Comparison of ENCODE assay signal across 21 cellular contexts in the genomic region with DNA sequence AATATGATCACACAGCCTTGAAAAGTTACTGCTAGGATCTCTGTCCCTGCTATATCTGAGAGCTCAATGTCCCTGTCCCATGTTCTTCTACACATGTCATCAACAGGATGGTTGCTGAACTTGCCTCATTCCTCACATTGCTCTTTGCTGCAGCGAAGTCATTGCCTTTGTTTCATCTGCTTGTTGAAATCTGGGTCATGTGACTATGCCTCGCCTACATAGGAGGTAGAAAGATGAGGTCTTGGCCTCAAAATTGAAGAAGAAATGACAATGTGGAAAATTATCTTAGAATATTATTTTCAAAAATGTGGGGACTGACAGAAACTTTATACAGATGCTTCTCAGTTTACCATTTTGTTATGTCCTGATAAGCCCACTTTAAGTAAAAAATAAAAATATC.
A peak's percentile ranks its signal among the peaks of the same experiment; 100 is the strongest.
DNase-seq lines count a peak whose midpoint lies in the region; ATAC-seq, FAIRE-seq and TF ChIP-seq lines count a peak whose summit lies in the region.
"Had no signal": no experiment of that assay in that cellular context is flagged by ENCODE, and none has a peak within 500 bp of the region (broad histone marks: within the 10 kb centered on the region; RNA-seq: fewer than 3 reads in every experiment).

No MANE protein-coding gene starts in this region.

- no peak overlapping the region for H3K4me3 ChIP-seq in H1 (ENCODE audit: extremely low read depth in 1 of 4, insufficient read depth in 2 of 4, low read depth in 3 of 4, low read length in 4 of 4)
- no peak overlapping the region for H3K4me3 ChIP-seq in mesendoderm (ENCODE audit: low read length)
- no peak overlapping the region for H3K4me3 ChIP-seq in CD8-positive, alpha-beta T cell (ENCODE audit: low read depth, low read length)
- H3K4me3 ChIP-seq: BLaER1 treated with 17β-estradiol and CSF1 and Interleukin-3, amounts not matched to agents 10 nM and 100 nM had no signal

- H4K5ac ChIP-seq in H1 (ENCODE audit: insufficient read length, low read depth, low read length) (no peak overlapping the region), mesendoderm (ENCODE audit: low read length) (no peak overlapping the region)

- peak overlapping the region; percentile 89 for H2AFZ ChIP-seq in H1 (ENCODE audit: low read length)

- peaks cover 7% of the 10 kb centered on the region; the same call in 1 of the 2 replicates for H3K9me3 Mint-ChIP-seq in WTC11
- H3K9me3 Mint-ChIP-seq in CD8-positive, alpha-beta T cell: peaks cover 10% of the 10 kb centered on the region

- no peak overlapping the region for H3K56ac ChIP-seq in H1 (replicated peaks; ENCODE audit: insufficient read length, low read depth, low read length)
- no peak overlapping the region for H3K56ac ChIP-seq in mesendoderm (ENCODE audit: low read length)

- no peak overlapping the region for H3K27ac Mint-ChIP-seq in WTC11
- no peak overlapping the region for H3K27ac Mint-ChIP-seq in CD8-positive, alpha-beta T cell
- H3K27ac Mint-ChIP-seq: B cell; CD4-positive, alpha-beta T cell; CD8-positive, alpha-beta memory T cell had no signal

- no peak for TF ChIP-seq CTCF in WTC11 (IDR thresholded peaks at IDR 0.05)
- no peak for TF ChIP-seq CTCF in H1 (IDR thresholded peaks at IDR 0.05; ENCODE audit: control extremely low read depth in 1 of 3, insufficient read depth in 1 of 3, low read depth in 1 of 3, low read length in 3 of 3)
- TF ChIP-seq CTCF in CD8-positive, alpha-beta T cell (IDR thresholded peaks at IDR 0.05): no peak

- H3K23ac ChIP-seq in H1 (ENCODE audit: insufficient read length) (no peak overlapping the region), mesendoderm (ENCODE audit: low read length) (no peak overlapping the region)

- no peak for TF ChIP-seq RAD21 in H1 (IDR thresholded peaks at IDR 0.05 in 1 of 2, conservative IDR thresholded peaks at IDR 0.05 in 1 of 2; ENCODE audit: low read depth in 2 of 2, low read length in 2 of 2)

- H4K20me1 ChIP-seq in H1 (replicated peaks in 1 of 2; ENCODE audit: control insufficient read depth in 1 of 2, insufficient read depth in 2 of 2, low read length in 2 of 2): no peaks in the 10 kb centered on the region
- H4K20me1 ChIP-seq: BLaER1 treated with 17β-estradiol and CSF1 and Interleukin-3, amounts not matched to agents 10 nM and 100 nM had no signal

- H3K36me3 ChIP-seq in H1 (ENCODE audit: control insufficient read depth in 2 of 4, insufficient read depth in 4 of 4, low read length in 3 of 4): no peaks in the 10 kb centered on the region
- no peaks in the 10 kb centered on the region for H3K36me3 ChIP-seq in mesendoderm (ENCODE audit: control insufficient read depth, insufficient read depth, low read length)
- no peaks in the 10 kb centered on the region for H3K36me3 ChIP-seq in CD8-positive, alpha-beta T cell (ENCODE audit: insufficient read depth, low read length)
- H3K36me3 ChIP-seq: BLaER1 treated with 17β-estradiol and CSF1 and Interleukin-3, amounts not matched to agents 10 nM and 100 nM had no signal

- no peaks in the 10 kb centered on the region for H3K27me3 Mint-ChIP-seq in WTC11 (ENCODE audit: low read depth)
- H3K27me3 Mint-ChIP-seq in CD8-positive, alpha-beta T cell (ENCODE audit: low read depth): no peaks in the 10 kb centered on the region
- H3K27me3 Mint-ChIP-seq: B cell; CD4-positive, alpha-beta T cell; CD8-positive, alpha-beta memory T cell had no signal

- 89% methylated on average over 2 of the region's 2 CpGs; no CpG with 5 or more reads in 1 of the 2 experiments for WGBS in H1 (ENCODE audit: extremely low coverage in 1 of 2, insufficient coverage in 1 of 2, insufficient read length in 1 of 2, insufficient replicate concordance in 2 of 2, low coverage in 1 of 2, low lambda C conversion rate in 2 of 2, missing lambda C conversion rate in 1 of 2), 2 experiments
- WGBS in mesendoderm (ENCODE audit: extremely low coverage, insufficient coverage, low lambda C conversion rate): no CpG with 5 or more reads among the region's 2 CpGs

- ATAC-seq in WTC11: no peak
- no peak for ATAC-seq in HG02610 (IDR thresholded peaks at IDR 0.05; ENCODE audit: unreplicated experiment)
- ATAC-seq in CD8-positive, alpha-beta T cell: no peak

- no peak for DNase-seq in WTC11 (ENCODE audit: low spot score)
- no peak for DNase-seq in H1 (ENCODE audit: low read depth in 1 of 2, low spot score in 2 of 2)
- peak; percentile 25 for DNase-seq in mesendoderm
- no peak for DNase-seq in NCI-H1417 (lab: John Stamatoyannopoulos, UW)
- DNase-seq in ACHN: no peak
- DNase-seq in CD8-positive, alpha-beta T cell: no peak
- DNase-seq: 8988T; AML-193; CD4-positive, alpha-beta T cell; CD8-positive, alpha-beta memory T cell; COR-L47; DMS79 treated with DMSO at 0.1 percent for 48 hours; GF-D8 had no signal

- TF ChIP-seq EP300 in H1 (IDR thresholded peaks at IDR 0.05; ENCODE audit: borderline replicate concordance in 1 of 2, low read depth in 2 of 2, low read length in 2 of 2): no peak

- POLR2A ChIA-PET in WTC11 (lab: Charles Lee) (no interaction called here), H1 (lab: Charles Lee; ENCODE audit: partially characterized antibody) (no interaction called here)
- POLR2A ChIA-PET in CD8-positive, alpha-beta T cell (lab: Charles Lee): no interaction called here

- no peaks in the 10 kb centered on the region for H3K27me3 ChIP-seq in H1 (replicated peaks in 1 of 4; ENCODE audit: control insufficient read depth in 3 of 4, extremely low read depth in 1 of 4, insufficient read depth in 3 of 4, low read length in 3 of 4)
- H3K27me3 ChIP-seq in mesendoderm (ENCODE audit: insufficient read depth, low read length, poor library complexity): no peaks in the 10 kb centered on the region
- no peaks in the 10 kb centered on the region for H3K27me3 ChIP-seq in CD8-positive, alpha-beta T cell (ENCODE audit: insufficient read depth, low read length)
- H3K27me3 ChIP-seq: BLaER1 treated with 17β-estradiol and CSF1 and Interleukin-3, amounts not matched to agents 10 nM and 100 nM had no signal

- H3K79me1 ChIP-seq in H1 (ENCODE audit: low read depth, low read length) (no peaks in the 10 kb centered on the region), mesendoderm (ENCODE audit: low read length) (no peaks in the 10 kb centered on the region)

- FAIRE-seq in H1 (lab: Jason Lieb, UNC): no peak
- FAIRE-seq: A204.1, G401.6, GM12891, GM19239 had no signal

- 0 out of 2 replicates have a peak overlapping the region, but pooled peaks have one; percentile 64 for H2BK20ac ChIP-seq in H1 (ENCODE audit: low read length)

- no peak for TF ChIP-seq POLR2A in H1 (IDR thresholded peaks at IDR 0.05; ENCODE audit: control extremely low read depth in 1 of 2, low read depth in 2 of 2, low read length in 2 of 2)

- no peak overlapping the region for H2AK5ac ChIP-seq in H1 (ENCODE audit: low read depth, low read length)
- H2AK5ac ChIP-seq in mesendoderm (ENCODE audit: low read length): no peak overlapping the region

- H3K4me1 ChIP-seq in H1 (replicated peaks in 1 of 4; ENCODE audit: control insufficient read depth in 3 of 4, insufficient read depth in 4 of 4, low read length in 3 of 4): no peaks in the 10 kb centered on the region
- H3K4me1 ChIP-seq in mesendoderm (ENCODE audit: control insufficient read depth, low read depth, low read length): no peaks in the 10 kb centered on the region
- no peaks in the 10 kb centered on the region for H3K4me1 ChIP-seq in CD8-positive, alpha-beta T cell (ENCODE audit: insufficient read depth, low read length)
- H3K4me1 ChIP-seq: BLaER1 treated with 17β-estradiol and CSF1 and Interleukin-3, amounts not matched to agents 10 nM and 100 nM had no signal

- no peak overlapping the region for H3K9ac ChIP-seq in H1 (replicated peaks in 1 of 4; ENCODE audit: extremely low read depth in 1 of 4, low read depth in 3 of 4, low read length in 3 of 4)
- H3K9ac ChIP-seq in mesendoderm (ENCODE audit: low read length): no peak overlapping the region
- H3K9ac ChIP-seq: BLaER1 treated with 17β-estradiol and CSF1 and Interleukin-3, amounts not matched to agents 10 nM and 100 nM had no signal

- H2BK15ac ChIP-seq in H1 (ENCODE audit: low read length) (0 out of 2 replicates have a peak overlapping the region, but pooled peaks have one; percentile 8), mesendoderm (replicated peaks; ENCODE audit: low read depth) (no peak overlapping the region)

- no peaks in the 10 kb centered on the region for H3K9me3 ChIP-seq in H1 (ENCODE audit: insufficient read depth in 2 of 2, low read depth in 1 of 2, low read length in 1 of 2)
- no peaks in the 10 kb centered on the region for H3K9me3 ChIP-seq in CD8-positive, alpha-beta T cell (ENCODE audit: low read length)
- H3K9me3 ChIP-seq: BLaER1 treated with 17β-estradiol and CSF1 and Interleukin-3, amounts not matched to agents 10 nM and 100 nM had no signal

- CTCF ChIA-PET in WTC11 (lab: Charles Lee): no interaction called here
- CTCF ChIA-PET in H1 (lab: Charles Lee; ENCODE audit: partially characterized antibody): interaction anchor here (0.6 to 1.2 kb wide), 3 partner anchors 9 to 879 kb away, joined by 3 to 4 read pairs (median 3); no protein-coding TSS in a partner anchor
- CTCF ChIA-PET in CD8-positive, alpha-beta T cell (lab: Charles Lee): no interaction called here

- intact Hi-C loops in CD8-positive, alpha-beta T cell (cut with DNase I, micrococcal nuclease): no loop called here

- H3K4me2 ChIP-seq in H1 (ENCODE audit: insufficient read depth in 1 of 2, low read depth in 2 of 2, low read length in 2 of 2) (no peak overlapping the region), mesendoderm (ENCODE audit: low read length) (no peak overlapping the region)
- H3K4me2 ChIP-seq: BLaER1 treated with 17β-estradiol and CSF1 and Interleukin-3, amounts not matched to agents 10 nM and 100 nM had no signal

- H2BK5ac ChIP-seq in H1 (ENCODE audit: low read depth, low read length): no peak overlapping the region
- no peak overlapping the region for H2BK5ac ChIP-seq in mesendoderm (ENCODE audit: low read length)

- H3K4me1 Mint-ChIP-seq in WTC11: no peaks in the 10 kb centered on the region
- no peaks in the 10 kb centered on the region for H3K4me1 Mint-ChIP-seq in CD8-positive, alpha-beta T cell (ENCODE audit: low read depth)
- H3K4me1 Mint-ChIP-seq: B cell; CD8-positive, alpha-beta memory T cell had no signal

- no peak overlapping the region for H3K14ac ChIP-seq in H1 (ENCODE audit: insufficient read length)

- no peak overlapping the region for H4K8ac ChIP-seq in H1 (ENCODE audit: extremely low read depth, insufficient read depth, low read length)
- no peak overlapping the region for H4K8ac ChIP-seq in mesendoderm (ENCODE audit: low read depth, low read length)

- no peak overlapping the region for H3K4me3 Mint-ChIP-seq in WTC11
- H3K4me3 Mint-ChIP-seq in CD8-positive, alpha-beta T cell: no peak overlapping the region
- H3K4me3 Mint-ChIP-seq: B cell; CD4-positive, alpha-beta T cell; CD8-positive, alpha-beta memory T cell had no signal

- H4K91ac ChIP-seq in H1 (replicated peaks; ENCODE audit: insufficient read length, low read length): no peak overlapping the region

- H3K79me2 ChIP-seq in H1 (ENCODE audit: control insufficient read depth in 1 of 2, insufficient read depth in 2 of 2, low read length in 2 of 2): no peaks in the 10 kb centered on the region
- H3K79me2 ChIP-seq in mesendoderm (ENCODE audit: control insufficient read depth, insufficient read depth, low read length): no peaks in the 10 kb centered on the region

- H3K27ac ChIP-seq in H1 (ENCODE audit: low read depth, low read length) (no peak overlapping the region), mesendoderm (ENCODE audit: low read depth, low read length) (no peak overlapping the region)
- H3K27ac ChIP-seq in CD8-positive, alpha-beta T cell (ENCODE audit: low read depth, low read length): no peak overlapping the region
- H3K27ac ChIP-seq: BLaER1 treated with 17β-estradiol and CSF1 and Interleukin-3, amounts not matched to agents 10 nM and 100 nM; C4-2B had no signal

- H3K4ac ChIP-seq in H1 (replicated peaks; ENCODE audit: insufficient read length, low read depth, low read length) (no peak overlapping the region), mesendoderm (ENCODE audit: low read depth, low read length) (no peak overlapping the region)

- H3K36me3 Mint-ChIP-seq in WTC11: no peaks in the 10 kb centered on the region
- H3K36me3 Mint-ChIP-seq in CD8-positive, alpha-beta T cell: no peaks in the 10 kb centered on the region
- H3K36me3 Mint-ChIP-seq: CD8-positive, alpha-beta memory T cell had no signal

- in situ Hi-C loops in ACHN (cut with HindIII; ENCODE audit: low pct_ligation_motif_present, low pct_unique_long_range_greater_than_20kb, low sequenced_read_pairs): no loop called here

- H3K18ac ChIP-seq in H1 (ENCODE audit: extremely low read depth, low read length) (no peak overlapping the region), mesendoderm (ENCODE audit: low read length) (no peak overlapping the region)

- no peak overlapping the region for H2BK12ac ChIP-seq in H1 (ENCODE audit: low read depth, low read length)

- H2BK120ac ChIP-seq in H1 (replicated peaks; ENCODE audit: low read depth, low read length): no peak overlapping the region
- H2BK120ac ChIP-seq in mesendoderm (ENCODE audit: low read depth, low read length): no peak overlapping the region

- H3K23me2 ChIP-seq in H1 (ENCODE audit: low read depth, low read length): no peaks in the 10 kb centered on the region; the same call in 1 of the 2 replicates
